In genomic region chr14:93079865-93080403, GRCh38 we compare ENCODE assay signal across 2 cellular contexts.
TF ChIP-seq lines count a peak whose summit lies in the region.

No MANE protein-coding gene starts in this region.

TF ChIP-seq in HepG2, 621 proteins besides CTCF, POLR2A, EP300 and RAD21 (continues in another document):
- TF ChIP-seq ERF (CRISPR knock-in tag; IDR thresholded peaks at IDR 0.05) (peak; percentile 59; the same call in 1 of the 2 replicates), MXI1 (IDR thresholded peaks at IDR 0.05; ENCODE audit: borderline replicate concordance, low read depth, low read length) (peak; percentile 29; the same call in 1 of the 3 replicates), ZFP62 (CRISPR knock-in tag; IDR thresholded peaks at IDR 0.05) (no peak), KAT8 (CRISPR knock-in tag; IDR thresholded peaks at IDR 0.05) (no peak), SNAI1 (CRISPR knock-in tag; IDR thresholded peaks at IDR 0.05; ENCODE audit: borderline replicate concordance) (no peak), NFYB (CRISPR knock-in tag; IDR thresholded peaks at IDR 0.05) (no peak), RXRA (CRISPR knock-in tag; IDR thresholded peaks at IDR 0.05) (peak; percentile 62; the same call in 1 of the 2 replicates), SKIL (CRISPR knock-in tag; IDR thresholded peaks at IDR 0.05; ENCODE audit: borderline replicate concordance) (peak; percentile 69), MEIS1 (CRISPR knock-in tag; IDR thresholded peaks at IDR 0.05; ENCODE audit: borderline replicate concordance) (no peak), HNRNPL (IDR thresholded peaks at IDR 0.05; ENCODE audit: low read depth, low read length) (no peak), ZBTB42 (CRISPR knock-in tag; IDR thresholded peaks at IDR 0.05) (no peak), ZNF260 (CRISPR knock-in tag; IDR thresholded peaks at IDR 0.05; ENCODE audit: borderline replicate concordance, low read depth) (0 out of 2 replicates have a peak, but pooled peaks have one; percentile 93), SOX13 (IDR thresholded peaks at IDR 0.05) (no peak), SOX13 (CRISPR knock-in tag; conservative IDR thresholded peaks at IDR 0.05 in 1 of 2, IDR thresholded peaks at IDR 0.05 in 1 of 2) (peak in 1 of 2 experiments; percentile 67; a peak in 2 of 4 replicates), E2F2 (CRISPR knock-in tag; IDR thresholded peaks at IDR 0.05; ENCODE audit: borderline replicate concordance) (no peak), MIXL1 (CRISPR knock-in tag; IDR thresholded peaks at IDR 0.05) (peak; percentile 71; the same call in 1 of the 2 replicates), MAFF (IDR thresholded peaks at IDR 0.05; ENCODE audit: low read depth, low read length) (no peak), XRCC5 (optimal IDR thresholded peaks at IDR 0.05; ENCODE audit: low read length) (no peak), RARA (CRISPR knock-in tag; IDR thresholded peaks at IDR 0.05) (peak; percentile 97), FOSL2 (CRISPR knock-in tag; IDR thresholded peaks at IDR 0.05) (peak; percentile 34; the same call in 1 of the 2 replicates)
- TF ChIP-seq, protein P1, sequence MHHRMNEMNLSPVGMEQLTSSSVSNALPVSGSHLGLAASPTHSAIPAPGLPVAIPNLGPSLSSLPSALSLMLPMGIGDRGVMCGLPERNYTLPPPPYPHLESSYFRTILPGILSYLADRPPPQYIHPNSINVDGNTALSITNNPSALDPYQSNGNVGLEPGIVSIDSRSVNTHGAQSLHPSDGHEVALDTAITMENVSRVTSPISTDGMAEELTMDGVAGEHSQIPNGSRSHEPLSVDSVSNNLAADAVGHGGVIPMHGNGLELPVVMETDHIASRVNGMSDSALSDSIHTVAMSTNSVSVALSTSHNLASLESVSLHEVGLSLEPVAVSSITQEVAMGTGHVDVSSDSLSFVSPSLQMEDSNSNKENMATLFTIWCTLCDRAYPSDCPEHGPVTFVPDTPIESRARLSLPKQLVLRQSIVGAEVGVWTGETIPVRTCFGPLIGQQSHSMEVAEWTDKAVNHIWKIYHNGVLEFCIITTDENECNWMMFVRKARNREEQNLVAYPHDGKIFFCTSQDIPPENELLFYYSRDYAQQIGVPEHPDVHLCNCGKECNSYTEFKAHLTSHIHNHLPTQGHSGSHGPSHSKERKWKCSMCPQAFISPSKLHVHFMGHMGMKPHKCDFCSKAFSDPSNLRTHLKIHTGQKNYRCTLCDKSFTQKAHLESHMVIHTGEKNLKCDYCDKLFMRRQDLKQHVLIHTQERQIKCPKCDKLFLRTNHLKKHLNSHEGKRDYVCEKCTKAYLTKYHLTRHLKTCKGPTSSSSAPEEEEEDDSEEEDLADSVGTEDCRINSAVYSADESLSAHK (CRISPR knock-in tag; IDR thresholded peaks at IDR 0.05; ENCODE audit: borderline replicate concordance), result no peak
- TF ChIP-seq, protein P2, sequence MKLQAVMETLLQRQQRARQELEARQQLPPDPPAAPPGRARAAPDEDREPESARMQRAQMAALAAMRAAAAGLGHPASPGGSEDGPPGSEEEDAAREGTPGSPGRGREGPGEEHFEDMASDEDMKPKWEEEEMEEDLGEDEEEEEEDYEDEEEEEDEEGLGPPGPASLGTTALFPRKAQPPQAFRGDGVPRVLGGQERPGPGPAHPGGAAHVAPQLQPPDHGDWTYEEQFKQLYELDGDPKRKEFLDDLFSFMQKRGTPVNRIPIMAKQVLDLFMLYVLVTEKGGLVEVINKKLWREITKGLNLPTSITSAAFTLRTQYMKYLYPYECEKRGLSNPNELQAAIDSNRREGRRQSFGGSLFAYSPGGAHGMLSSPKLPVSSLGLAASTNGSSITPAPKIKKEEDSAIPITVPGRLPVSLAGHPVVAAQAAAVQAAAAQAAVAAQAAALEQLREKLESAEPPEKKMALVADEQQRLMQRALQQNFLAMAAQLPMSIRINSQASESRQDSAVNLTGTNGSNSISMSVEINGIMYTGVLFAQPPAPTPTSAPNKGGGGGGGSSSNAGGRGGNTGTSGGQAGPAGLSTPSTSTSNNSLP (IDR thresholded peaks at IDR 0.05; ENCODE audit: low read depth, low read length), result no peak
- TF ChIP-seq, protein P3, sequence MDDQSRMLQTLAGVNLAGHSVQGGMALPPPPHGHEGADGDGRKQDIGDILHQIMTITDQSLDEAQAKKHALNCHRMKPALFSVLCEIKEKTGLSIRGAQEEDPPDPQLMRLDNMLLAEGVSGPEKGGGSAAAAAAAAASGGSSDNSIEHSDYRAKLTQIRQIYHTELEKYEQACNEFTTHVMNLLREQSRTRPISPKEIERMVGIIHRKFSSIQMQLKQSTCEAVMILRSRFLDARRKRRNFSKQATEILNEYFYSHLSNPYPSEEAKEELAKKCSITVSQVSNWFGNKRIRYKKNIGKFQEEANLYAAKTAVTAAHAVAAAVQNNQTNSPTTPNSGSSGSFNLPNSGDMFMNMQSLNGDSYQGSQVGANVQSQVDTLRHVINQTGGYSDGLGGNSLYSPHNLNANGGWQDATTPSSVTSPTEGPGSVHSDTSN (CRISPR knock-in tag; IDR thresholded peaks at IDR 0.05; ENCODE audit: borderline replicate concordance), result no peak

TF ChIP-seq in K562, 482 proteins besides CTCF, POLR2A, EP300 and RAD21:
- TF ChIP-seq BCOR (IDR thresholded peaks at IDR 0.05) (no peak), RBM25 (IDR thresholded peaks at IDR 0.05; ENCODE audit: low read depth, low read length, severe bottlenecking) (peak; percentile 16), ZNF146 (CRISPR knock-in tag; IDR thresholded peaks at IDR 0.05; ENCODE audit: unreplicated experiment) (peak; percentile 77)
